ENCODE assay signal across 16 cellular contexts in genomic region chr19:18591735-18592385, GRCh38. TPM values are rescaled to one million over a fixed set of nuclear protein-coding genes. Genes with fewer than 3 reads are reported as not detected.
DNase-seq lines count a peak whose midpoint lies in the region; ATAC-seq and TF ChIP-seq lines count a peak whose summit lies in the region.
"Had no signal": no experiment of that assay in that cellular context is flagged by ENCODE, and none has a peak within 500 bp of the region (broad histone marks: within the 10 kb centered on the region; RNA-seq: fewer than 3 reads in every experiment).

No MANE protein-coding gene starts in this region.

- TF ChIP-seq POLR2A in spleen (IDR thresholded peaks at IDR 0.05) (no peak), esophagus squamous epithelium (IDR thresholded peaks at IDR 0.05) (no peak)

- 94 to 97% (median 96%) methylated on average over 17 to 22 of the region's 22 CpGs for WGBS in spleen, 5 donors
- 69 to 77% methylated on average over 8 to 9 of the region's 22 CpGs for WGBS in esophagus squamous epithelium, 2 donors

- H3K4me3 ChIP-seq in spleen (no peak overlapping the region), esophagus squamous epithelium (no peak overlapping the region)
- H3K4me3 ChIP-seq: lower lobe of right lung had no signal

- H3K4me1 Mint-ChIP-seq in natural killer cell (peaks cover 14 to 47% of the 10 kb centered on the region in 2 donors), type B pancreatic cell (ENCODE audit: unreplicated experiment) (peaks cover 20% of the 10 kb centered on the region)
- H3K4me1 Mint-ChIP-seq in natural killer cell treated with Interleukin-12 subunit alpha and Interleukin-12 subunit beta and Interleukin-15 and Interleukin-18, amount 100 ng/mL, for 72 hours (ENCODE audit: low read depth in 2 of 2): peaks cover 33 to 35% of the 10 kb centered on the region in 2 donors

- H3K4me1 ChIP-seq in spleen (peaks cover 29 to 67% (median 52%) of the 10 kb centered on the region in 6 donors), esophagus squamous epithelium (peaks cover 28 to 52% (median 34%) of the 10 kb centered on the region in 3 donors)

- peaks cover 0 to 23% (median 13%) of the 10 kb centered on the region in 6 donors for H3K36me3 ChIP-seq in spleen
- H3K36me3 ChIP-seq in esophagus squamous epithelium: peaks cover 0 to 20% (median 7%) of the 10 kb centered on the region in 3 donors

- peaks cover 0 to 30% (median 0%) of the 10 kb centered on the region in 7 donors for H3K27me3 ChIP-seq in spleen (replicated peaks in 1 of 7)
- H3K27me3 ChIP-seq in esophagus squamous epithelium: peaks cover 0 to 20% (median 0%) of the 10 kb centered on the region in 4 donors

- DNase-seq in natural killer cell: no peak
- no peak for DNase-seq in natural killer cell treated with Interleukin-12 subunit alpha and Interleukin-12 subunit beta and Interleukin-15 and Interleukin-18, amount 100 ng/mL, for 72 hours (ENCODE audit: low spot score)
- peak; percentile 92 for DNase-seq in fibroblast of the conjunctiva (ENCODE audit: low read depth)
- no peak for DNase-seq in type B pancreatic cell (ENCODE audit: extremely low spot score, unreplicated experiment)
- DNase-seq in NCI-H748 treated with DMSO at 0.1 percent for 48 hours (lab: John Stamatoyannopoulos, UW): no peak
- DNase-seq in spleen: no peak
- no peak for DNase-seq in esophagus squamous epithelium (lab: John Stamatoyannopoulos, UW)
- DNase-seq: activated CD4-positive, alpha-beta T cell treated with anti-CD3 and anti-CD28 coated beads, Interleukin-2, amount 10 ng/mL, durations not matched to agents 7 days and 5 days; activated T-cell treated with anti-CD3 and anti-CD28 coated beads, Interleukin-2, amount 50 U/mL, for 4 hours; amniotic stem cell; GF-D8; lower lobe of right lung; NCI-H146; SHP77 had no signal

- intact Hi-C loops in natural killer cell (cut with micrococcal nuclease): no loop called here
- intact Hi-C loops in spleen (cut with DNase I; ENCODE audit: low total_unique reads): loop anchor here (5.0 kb wide), 1 partner anchor 255 kb away; no protein-coding TSS in a partner anchor
- intact Hi-C loops in esophagus squamous epithelium (cut with DNase I): loop anchor here (5.0 to 10.0 kb wide), 2 partner anchors 83 to 255 kb away; no protein-coding TSS in a partner anchor

- H3K4me3 Mint-ChIP-seq in natural killer cell: peak overlapping the region; percentile 47
- H3K4me3 Mint-ChIP-seq in natural killer cell treated with Interleukin-12 subunit alpha and Interleukin-12 subunit beta and Interleukin-15 and Interleukin-18, amount 100 ng/mL, for 72 hours: no peak overlapping the region
- peak overlapping the region; percentile 25 for H3K4me3 Mint-ChIP-seq in type B pancreatic cell
- H3K4me3 Mint-ChIP-seq: activated CD4-positive, alpha-beta T cell treated with anti-CD3 and anti-CD28 coated beads, Interleukin-2, amount 10 ng/mL, durations not matched to agents 7 days and 5 days; activated T-cell treated with anti-CD3 and anti-CD28 coated beads, Interleukin-2, amount 50 U/mL, for 4 hours had no signal

- H3K27me3 Mint-ChIP-seq in natural killer cell (ENCODE audit: low read depth in 2 of 2) (no peaks in the 10 kb centered on the region), type B pancreatic cell (peaks cover 16% of the 10 kb centered on the region)
- peaks cover 0 to 4% of the 10 kb centered on the region in 2 donors for H3K27me3 Mint-ChIP-seq in natural killer cell treated with Interleukin-12 subunit alpha and Interleukin-12 subunit beta and Interleukin-15 and Interleukin-18, amount 100 ng/mL, for 72 hours

- TF ChIP-seq CTCF in natural killer cell (IDR thresholded peaks at IDR 0.05): no peak
- no peak for TF ChIP-seq CTCF in type B pancreatic cell (conservative IDR thresholded peaks at IDR 0.05)
- no peak for TF ChIP-seq CTCF in spleen (IDR thresholded peaks at IDR 0.05 in 8 of 11, conservative IDR thresholded peaks at IDR 0.05 in 3 of 11)
- no peak for TF ChIP-seq CTCF in esophagus squamous epithelium (IDR thresholded peaks at IDR 0.05)

- ATAC-seq in natural killer cell (no peak), SK-N-SH treated with all-trans-retinoic acid at 6 μM for 48 hours (no peak)
- ATAC-seq in natural killer cell treated with Interleukin-12 subunit alpha and Interleukin-12 subunit beta and Interleukin-15 and Interleukin-18, amount 100 ng/mL, for 72 hours: no peak
- ATAC-seq: activated T-cell treated with anti-CD3 and anti-CD28 coated beads, Interleukin-2, amount 50 U/mL, for 4 hours; lower lobe of right lung had no signal

- H3K27ac ChIP-seq in spleen (no peak overlapping the region), esophagus squamous epithelium (peak overlapping the region in 1 of 4 donors; percentile 25)
- H3K27ac ChIP-seq: lower lobe of right lung had no signal

- H3K9me3 ChIP-seq in spleen (no peaks in the 10 kb centered on the region), esophagus squamous epithelium (no peaks in the 10 kb centered on the region)
- H3K9me3 ChIP-seq: lower lobe of right lung had no signal

- H3K9me3 Mint-ChIP-seq in natural killer cell (no peaks in the 10 kb centered on the region), type B pancreatic cell (no peaks in the 10 kb centered on the region)
- no peaks in the 10 kb centered on the region for H3K9me3 Mint-ChIP-seq in natural killer cell treated with Interleukin-12 subunit alpha and Interleukin-12 subunit beta and Interleukin-15 and Interleukin-18, amount 100 ng/mL, for 72 hours
- H3K9me3 Mint-ChIP-seq: activated CD4-positive, alpha-beta T cell treated with anti-CD3 and anti-CD28 coated beads, Interleukin-2, amount 10 ng/mL, durations not matched to agents 7 days and 5 days; activated T-cell treated with anti-CD3 and anti-CD28 coated beads, Interleukin-2, amount 50 U/mL, for 4 hours had no signal

- H3K36me3 Mint-ChIP-seq in natural killer cell (no peaks in the 10 kb centered on the region), type B pancreatic cell (no peaks in the 10 kb centered on the region)
- no peaks in the 10 kb centered on the region for H3K36me3 Mint-ChIP-seq in natural killer cell treated with Interleukin-12 subunit alpha and Interleukin-12 subunit beta and Interleukin-15 and Interleukin-18, amount 100 ng/mL, for 72 hours

- H3K27ac Mint-ChIP-seq in natural killer cell: no peak overlapping the region
- no peak overlapping the region for H3K27ac Mint-ChIP-seq in natural killer cell treated with Interleukin-12 subunit alpha and Interleukin-12 subunit beta and Interleukin-15 and Interleukin-18, amount 100 ng/mL, for 72 hours
- no peak overlapping the region for H3K27ac Mint-ChIP-seq in type B pancreatic cell

TF ChIP-seq in SK-N-SH treated with all-trans-retinoic acid at 6 μM for 48 hours, 23 proteins besides CTCF, POLR2A, EP300 and RAD21 (continues in another document):
- TF ChIP-seq PPARA (CRISPR knock-in tag; IDR thresholded peaks at IDR 0.05; ENCODE audit: borderline replicate concordance) (no peak), ZNF70 (CRISPR knock-in tag; IDR thresholded peaks at IDR 0.05) (no peak), ZC3H10 (CRISPR knock-in tag; IDR thresholded peaks at IDR 0.05) (no peak)

RNA-seq across cellular contexts. Expression of gene REX1BD, which starts 3.3 kb away (rescaled TPM):
- total RNA-seq in natural killer cell (10 to 100 TPM; 80.6 to 86.9 (median 85.3) TPM), type B pancreatic cell (ENCODE audit: low replicate concordance) (54.0 and 63.5 TPM in 2 replicates), spleen (100 to 1,000 TPM in 1 of 7 donors, 10 to 100 TPM in 6; 65.4 to 103 (median 78.7) TPM), esophagus squamous epithelium (10 to 100 TPM; 46.8 to 69.0 (median 56.6) TPM)
- total RNA-seq in natural killer cell treated with Interleukin-12 subunit alpha and Interleukin-12 subunit beta and Interleukin-15 and Interleukin-18, amount 100 ng/mL, for 72 hours: 100 to 1,000 TPM in 1 of 2 donors, 10 to 100 TPM in 1; 81.5 to 104 TPM
- 100 to 1,000 TPM; 127 to 182 (median 160) TPM for polyA plus RNA-seq in spleen

RNA-seq across cellular contexts. Expression of gene CRLF1, which starts 14.7 kb away (rescaled TPM):
- total RNA-seq in natural killer cell (not detected), type B pancreatic cell (ENCODE audit: low replicate concordance) (2.8 and 7.8 TPM in 2 replicates), spleen (1 to 10 TPM in 4 of 7 donors, under 1 TPM in 2, not detected in 1; 0.20 to 7.0 (median 1.1) TPM), esophagus squamous epithelium (10 to 100 TPM; 13.2 to 82.6 (median 19.3) TPM)
- total RNA-seq in natural killer cell treated with Interleukin-12 subunit alpha and Interleukin-12 subunit beta and Interleukin-15 and Interleukin-18, amount 100 ng/mL, for 72 hours: not detected
- polyA plus RNA-seq in spleen: 1 to 10 TPM; 5.2 to 8.0 (median 6.3) TPM
- total RNA-seq: activated CD4-positive, alpha-beta T cell treated with anti-CD3 and anti-CD28 coated beads, Interleukin-2, amount 10 ng/mL, durations not matched to agents 7 days and 5 days; HT-29 had no signal

RNA-seq across cellular contexts. Expression of gene UBA52, which starts 20.2 kb away (rescaled TPM):
- total RNA-seq in natural killer cell: 1,000 to 10,000 TPM; 1,016 to 1,271 (median 1,271) TPM
- total RNA-seq in natural killer cell treated with Interleukin-12 subunit alpha and Interleukin-12 subunit beta and Interleukin-15 and Interleukin-18, amount 100 ng/mL, for 72 hours: 1,000 to 10,000 TPM; 1,148 to 1,390 TPM
- 1,126 and 1,202 TPM in 2 replicates for total RNA-seq in type B pancreatic cell (ENCODE audit: low replicate concordance)
- 1,000 to 10,000 TPM in 3 of 7 donors, 100 to 1,000 TPM in 4; 650 to 1,362 (median 985) TPM for total RNA-seq in spleen
- polyA plus RNA-seq in spleen: 1,000 to 10,000 TPM; 1,341 to 2,132 (median 1,852) TPM
- total RNA-seq in esophagus squamous epithelium: 100 to 1,000 TPM; 445 to 799 (median 753) TPM

RNA-seq across cellular contexts. Expression of gene TMEM59L, which starts 20.8 kb away (rescaled TPM):
- total RNA-seq in natural killer cell (not detected), type B pancreatic cell (ENCODE audit: low replicate concordance) (4.6 and 9.4 TPM in 2 replicates), spleen (under 1 TPM in 2 of 7 donors, not detected in 5; 0.28 to 0.49 TPM), esophagus squamous epithelium (1 to 10 TPM in 1 of 4 donors, under 1 TPM in 1, not detected in 2; 0.18 to 2.7 TPM)
- total RNA-seq in natural killer cell treated with Interleukin-12 subunit alpha and Interleukin-12 subunit beta and Interleukin-15 and Interleukin-18, amount 100 ng/mL, for 72 hours: not detected
- under 1 TPM; 0.15 to 0.74 (median 0.50) TPM for polyA plus RNA-seq in spleen
- total RNA-seq: activated T-cell treated with anti-CD3 and anti-CD28 coated beads, Interleukin-2, amount 50 U/mL, for 4 hours; HT-29 had no signal

RNA-seq across cellular contexts. Expression of gene KXD1, which starts 34.2 kb away (rescaled TPM):
- total RNA-seq in natural killer cell (10 to 100 TPM; 83.2 to 88.8 (median 86.9) TPM), type B pancreatic cell (ENCODE audit: low replicate concordance) (72.9 and 73.9 TPM in 2 replicates), spleen (10 to 100 TPM; 63.9 to 90.9 (median 75.7) TPM), esophagus squamous epithelium (100 to 1,000 TPM in 1 of 4 donors, 10 to 100 TPM in 3; 65.5 to 104 (median 83.5) TPM)
- 100 to 1,000 TPM; 105 to 144 TPM for total RNA-seq in natural killer cell treated with Interleukin-12 subunit alpha and Interleukin-12 subunit beta and Interleukin-15 and Interleukin-18, amount 100 ng/mL, for 72 hours
- polyA plus RNA-seq in spleen: 10 to 100 TPM; 65.9 to 78.5 (median 68.9) TPM
